1 cellular context compared by ENCODE assay signal in the genomic region with DNA sequence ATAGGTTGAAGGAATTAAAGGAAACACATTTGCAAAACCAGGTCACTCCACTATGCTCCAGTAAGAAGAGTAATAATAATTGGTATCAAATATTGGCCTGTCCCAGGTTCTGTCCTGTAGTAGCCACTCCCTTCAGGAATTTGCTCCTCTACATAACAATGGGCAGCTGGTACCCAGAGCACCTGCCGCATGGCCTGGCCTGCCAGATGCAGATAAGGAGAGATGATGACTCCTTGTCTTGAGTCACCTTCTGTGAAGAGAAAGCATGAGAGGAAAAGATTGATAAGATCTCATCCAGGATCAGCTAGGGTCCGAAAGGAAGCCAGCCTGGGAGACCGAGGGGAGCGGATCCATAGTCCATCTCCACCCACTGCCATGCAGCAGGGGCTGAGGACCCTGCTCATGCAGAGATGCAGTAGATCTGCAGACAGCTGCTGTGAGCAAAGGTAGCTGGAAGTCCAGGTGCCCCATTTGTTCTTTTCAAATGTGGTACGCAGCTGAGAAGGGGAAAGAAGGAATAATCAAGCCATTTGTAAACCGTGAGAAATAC.
TF ChIP-seq lines count a peak whose summit lies in the region.

No MANE protein-coding gene starts in this region.

TF ChIP-seq in endothelial cell of umbilical vein, 7 proteins besides CTCF, POLR2A, EP300 and RAD21:
- TF ChIP-seq GATA2 (IDR thresholded peaks at IDR 0.05; ENCODE audit: insufficient read depth, insufficient read length, low read depth, low read length) (peak; percentile 21), JUN (IDR thresholded peaks at IDR 0.05; ENCODE audit: borderline replicate concordance, insufficient read depth, insufficient read length, low read depth) (no peak), FOS (IDR thresholded peaks at IDR 0.05; ENCODE audit: borderline replicate concordance, insufficient read depth, low read length) (no peak), POLR2AphosphoS5 (IDR thresholded peaks at IDR 0.05; ENCODE audit: insufficient read depth, low read depth, low read length) (no peak), EZH2 (IDR thresholded peaks at IDR 0.05; ENCODE audit: borderline replicate concordance, low read depth, low read length, severe bottlenecking) (no peak), MYC (IDR thresholded peaks at IDR 0.05; ENCODE audit: low read depth, low read length) (no peak)
- TF ChIP-seq, protein P1, sequence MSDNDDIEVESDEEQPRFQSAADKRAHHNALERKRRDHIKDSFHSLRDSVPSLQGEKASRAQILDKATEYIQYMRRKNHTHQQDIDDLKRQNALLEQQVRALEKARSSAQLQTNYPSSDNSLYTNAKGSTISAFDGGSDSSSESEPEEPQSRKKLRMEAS (IDR thresholded peaks at IDR 0.05; ENCODE audit: insufficient read depth, insufficient read length) = no peak
